ENCODE assay signal across 17 cellular contexts in genomic region chr2:8098952-8099582, GRCh38.
"Had no signal": no experiment of that assay in that cellular context is flagged by ENCODE, and none has a peak within 500 bp of the region (broad histone marks: within the 10 kb centered on the region; RNA-seq: fewer than 3 reads in every experiment).

No MANE protein-coding gene starts in this region.

- H3K27ac Mint-ChIP-seq: endodermal cell; naive thymus-derived CD4-positive, alpha-beta T cell; nephron progenitor cell; stimulated activated naive CD8-positive, alpha-beta T cell treated with anti-CD3 and anti-CD28 coated beads, Interleukin-15, amount 100 ng/mL, for 72 hours had no signal

- DNase-seq: colonic mucosa; effector CD4-positive, alpha-beta T cell; endodermal cell; erythroblast; foreskin melanocyte; head of caudate nucleus; hippocampal formation; left colon; mesendoderm; naive thymus-derived CD4-positive, alpha-beta T cell; nephron progenitor cell; psoas muscle; retina; stimulated activated naive CD8-positive, alpha-beta T cell treated with anti-CD3 and anti-CD28 coated beads, Interleukin-15, amount 100 ng/mL, for 72 hours; testis; upper lobe of right lung had no signal

- H3K9me3 Mint-ChIP-seq: endodermal cell; stimulated activated naive CD8-positive, alpha-beta T cell treated with anti-CD3 and anti-CD28 coated beads, Interleukin-15, amount 100 ng/mL, for 72 hours had no signal

- H3K4me3 Mint-ChIP-seq: endodermal cell; naive thymus-derived CD4-positive, alpha-beta T cell; nephron progenitor cell; stimulated activated naive CD8-positive, alpha-beta T cell treated with anti-CD3 and anti-CD28 coated beads, Interleukin-15, amount 100 ng/mL, for 72 hours had no signal

- H3K27me3 Mint-ChIP-seq: naive thymus-derived CD4-positive, alpha-beta T cell; stimulated activated naive CD8-positive, alpha-beta T cell treated with anti-CD3 and anti-CD28 coated beads, Interleukin-15, amount 100 ng/mL, for 72 hours had no signal

- H3K4me1 Mint-ChIP-seq: endodermal cell; naive thymus-derived CD4-positive, alpha-beta T cell; stimulated activated naive CD8-positive, alpha-beta T cell treated with anti-CD3 and anti-CD28 coated beads, Interleukin-15, amount 100 ng/mL, for 72 hours had no signal

- ATAC-seq: left colon; naive thymus-derived CD4-positive, alpha-beta T cell; psoas muscle; sciatic nerve; stimulated activated naive CD8-positive, alpha-beta T cell treated with anti-CD3 and anti-CD28 coated beads, Interleukin-15, amount 100 ng/mL, for 72 hours; upper lobe of right lung had no signal
